1 cellular context compared by ENCODE assay signal in genomic region chr2:65292461-65293127, GRCh38.
A peak's percentile ranks its signal among the peaks of the same experiment; 100 is the strongest.
TF ChIP-seq lines count a peak whose summit lies in the region.

No MANE protein-coding gene starts in this region.

TF ChIP-seq in HEK293, 187 proteins besides CTCF, POLR2A, EP300 and RAD21:
- TF ChIP-seq ZBTB10 (tag by site-specific recombination; IDR thresholded peaks at IDR 0.05) (no peak), GLIS1 (tag by site-specific recombination; IDR thresholded peaks at IDR 0.05) (peak; percentile 37; the same call in 1 of the 2 replicates)
